Comparison of ENCODE assay signal across 1 cellular context in genomic region chr10:99532687-99533495, GRCh38.
TF ChIP-seq lines count a peak whose summit lies in the region.

Gene NKX2-3 (plus strand): TSS chr10:99532942. CDS start chr10:99533132, 190 bp downstream.

TF ChIP-seq in HCT116, 20 proteins besides CTCF, POLR2A, EP300 and RAD21 (continued from another document):
- TF ChIP-seq, protein P1, sequence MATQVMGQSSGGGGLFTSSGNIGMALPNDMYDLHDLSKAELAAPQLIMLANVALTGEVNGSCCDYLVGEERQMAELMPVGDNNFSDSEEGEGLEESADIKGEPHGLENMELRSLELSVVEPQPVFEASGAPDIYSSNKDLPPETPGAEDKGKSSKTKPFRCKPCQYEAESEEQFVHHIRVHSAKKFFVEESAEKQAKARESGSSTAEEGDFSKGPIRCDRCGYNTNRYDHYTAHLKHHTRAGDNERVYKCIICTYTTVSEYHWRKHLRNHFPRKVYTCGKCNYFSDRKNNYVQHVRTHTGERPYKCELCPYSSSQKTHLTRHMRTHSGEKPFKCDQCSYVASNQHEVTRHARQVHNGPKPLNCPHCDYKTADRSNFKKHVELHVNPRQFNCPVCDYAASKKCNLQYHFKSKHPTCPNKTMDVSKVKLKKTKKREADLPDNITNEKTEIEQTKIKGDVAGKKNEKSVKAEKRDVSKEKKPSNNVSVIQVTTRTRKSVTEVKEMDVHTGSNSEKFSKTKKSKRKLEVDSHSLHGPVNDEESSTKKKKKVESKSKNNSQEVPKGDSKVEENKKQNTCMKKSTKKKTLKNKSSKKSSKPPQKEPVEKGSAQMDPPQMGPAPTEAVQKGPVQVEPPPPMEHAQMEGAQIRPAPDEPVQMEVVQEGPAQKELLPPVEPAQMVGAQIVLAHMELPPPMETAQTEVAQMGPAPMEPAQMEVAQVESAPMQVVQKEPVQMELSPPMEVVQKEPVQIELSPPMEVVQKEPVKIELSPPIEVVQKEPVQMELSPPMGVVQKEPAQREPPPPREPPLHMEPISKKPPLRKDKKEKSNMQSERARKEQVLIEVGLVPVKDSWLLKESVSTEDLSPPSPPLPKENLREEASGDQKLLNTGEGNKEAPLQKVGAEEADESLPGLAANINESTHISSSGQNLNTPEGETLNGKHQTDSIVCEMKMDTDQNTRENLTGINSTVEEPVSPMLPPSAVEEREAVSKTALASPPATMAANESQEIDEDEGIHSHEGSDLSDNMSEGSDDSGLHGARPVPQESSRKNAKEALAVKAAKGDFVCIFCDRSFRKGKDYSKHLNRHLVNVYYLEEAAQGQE (IDR thresholded peaks at IDR 0.05; ENCODE audit: low read depth), result no peak
- TF ChIP-seq EZH2 (IDR thresholded peaks at IDR 0.05), result no peak
- TF ChIP-seq TCF7L2 (IDR thresholded peaks at IDR 0.05; ENCODE audit: borderline replicate concordance, extremely low read depth, insufficient read depth, insufficient read length), result no peak
- no peak for TF ChIP-seq CEBPB (IDR thresholded peaks at IDR 0.05; ENCODE audit: low read depth)
- no peak for TF ChIP-seq CBX3 (IDR thresholded peaks at IDR 0.05; ENCODE audit: low read depth)
- TF ChIP-seq POLR2AphosphoS5 (IDR thresholded peaks at IDR 0.05; ENCODE audit: low read depth, low read length), result no peak
- no peak for TF ChIP-seq SIN3A (IDR thresholded peaks at IDR 0.05; ENCODE audit: low read depth)
- TF ChIP-seq YY1 (IDR thresholded peaks at IDR 0.05; ENCODE audit: extremely low read depth, insufficient replicate concordance, low read depth, low read length), result no peak
- TF ChIP-seq SRF (IDR thresholded peaks at IDR 0.05; ENCODE audit: low read depth), result no peak
- no peak for TF ChIP-seq ZNF274 (IDR thresholded peaks at IDR 0.05; ENCODE audit: low read depth, low read length)
- TF ChIP-seq ELF1 (IDR thresholded peaks at IDR 0.05; ENCODE audit: borderline replicate concordance, low read depth), result no peak
TF ChIP-seq in HCT116: peak in this region for 0.
